ENCODE assay signal across 1 cellular context in the genomic region with DNA sequence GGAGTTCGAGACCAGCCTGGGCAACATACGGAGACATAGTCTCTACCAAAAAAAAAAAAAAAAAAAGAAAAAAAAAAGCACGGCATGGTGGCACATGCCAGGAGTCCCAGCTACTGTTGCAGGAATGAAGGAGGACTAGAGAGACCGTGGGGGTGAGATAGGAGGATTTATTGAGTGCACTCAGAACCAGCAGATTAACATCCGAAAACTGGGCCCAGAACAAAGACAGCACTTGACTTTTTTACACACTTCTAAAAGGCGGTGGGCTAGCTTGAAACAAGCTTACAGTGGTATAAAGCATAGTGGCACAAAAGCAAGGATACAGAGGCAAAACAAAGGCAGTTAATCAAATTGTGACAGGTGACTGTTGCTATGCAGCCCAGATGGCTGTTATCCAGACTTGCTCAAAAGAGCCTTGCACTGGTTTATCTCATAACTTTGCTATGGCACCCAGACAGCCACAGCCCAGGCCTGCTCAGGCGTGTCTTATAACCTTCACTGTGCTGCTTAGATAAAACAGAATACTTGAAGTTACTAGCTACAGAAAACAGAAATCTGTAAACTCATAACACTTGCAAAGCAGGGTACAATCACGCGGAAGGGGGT.
TF ChIP-seq lines count a peak whose summit lies in the region.

No MANE protein-coding gene starts in this region.

TF ChIP-seq in HepG2, 621 proteins besides CTCF, POLR2A, EP300 and RAD21 (continued from another document):
- TF ChIP-seq SNAPC4 (CRISPR knock-in tag; IDR thresholded peaks at IDR 0.05) (no peak), TOPORS (CRISPR knock-in tag; IDR thresholded peaks at IDR 0.05) (peak; percentile 70; the same call in 1 of the 2 replicates), CBX1 (IDR thresholded peaks at IDR 0.05; ENCODE audit: low read depth) (peak; percentile 96), ZNF280D (CRISPR knock-in tag; IDR thresholded peaks at IDR 0.05) (peak; percentile 98)
- TF ChIP-seq, protein P1, sequence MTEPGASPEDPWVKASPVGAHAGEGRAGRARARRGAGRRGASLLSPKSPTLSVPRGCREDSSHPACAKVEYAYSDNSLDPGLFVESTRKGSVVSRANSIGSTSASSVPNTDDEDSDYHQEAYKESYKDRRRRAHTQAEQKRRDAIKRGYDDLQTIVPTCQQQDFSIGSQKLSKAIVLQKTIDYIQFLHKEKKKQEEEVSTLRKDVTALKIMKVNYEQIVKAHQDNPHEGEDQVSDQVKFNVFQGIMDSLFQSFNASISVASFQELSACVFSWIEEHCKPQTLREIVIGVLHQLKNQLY (CRISPR knock-in tag; IDR thresholded peaks at IDR 0.05): no peak
